Comparison of ENCODE assay signal across 19 cellular contexts in genomic region chr17:47232465-47232864, GRCh38. TPM values are rescaled to one million over a fixed set of nuclear protein-coding genes. Genes with fewer than 3 reads are reported as not detected.
A peak's percentile ranks its signal among the peaks of the same experiment; 100 is the strongest.
DNase-seq lines count a peak whose midpoint lies in the region; ATAC-seq, FAIRE-seq and TF ChIP-seq lines count a peak whose summit lies in the region.
"Had no signal": no experiment of that assay in that cellular context is flagged by ENCODE, and none has a peak within 500 bp of the region (broad histone marks: within the 10 kb centered on the region; RNA-seq: fewer than 3 reads in every experiment).

No MANE protein-coding gene starts in this region.

- no peak overlapping the region for H2AFZ ChIP-seq in IMR-90 (replicated peaks; ENCODE audit: low read length, poor library complexity)
- peak overlapping the region; percentile 77; the same call in 1 of the 2 replicates for H2AFZ ChIP-seq in K562 (ENCODE audit: low read depth, low read length)

- BruUV-seq in IMR-90 (replicated peaks; lab: Mats Ljungman, UMichigan) (no TSS peak), K562 (replicated peaks; lab: Mats Ljungman, UMichigan) (no TSS peak)

- no peak for ATAC-seq in IMR-90 (ENCODE audit: low read depth)
- no peak for ATAC-seq in K562
- no peak for ATAC-seq in stimulated activated memory B cell treated with anti-CD40 and anti-IgM and Interleukin-4, amounts not matched to agents 10 μg/mL and 1 μg/mL and 100 μg/mL, for 72 hours

- H2AK9ac ChIP-seq in IMR-90 (replicated peaks; ENCODE audit: low read depth, low read length, poor library complexity), result peak overlapping the region; percentile 30

- no peak for FAIRE-seq in K562 (lab: Jason Lieb, UNC)
- FAIRE-seq: A204.1, D721Med, G401.6, GM12891, H1 had no signal

- peak overlapping the region; percentile 84 for H3K4ac ChIP-seq in IMR-90 (ENCODE audit: low read depth, low read length)

- H3K23ac ChIP-seq in IMR-90 (ENCODE audit: low read depth, low read length), result peak overlapping the region; percentile 67; the same call in 1 of the 2 replicates

- no peak for TF ChIP-seq POLR2A in IMR-90 (IDR thresholded peaks at IDR 0.05; ENCODE audit: low read depth, low read length)
- TF ChIP-seq POLR2A in K562 (conservative IDR thresholded peaks at IDR 0.05), result no peak

- H3K4me1 ChIP-seq in IMR-90 (ENCODE audit: control insufficient read depth, insufficient read depth, low read length), result peaks cover 16% of the 10 kb centered on the region
- peaks cover 6 to 18% of the 10 kb centered on the region in 2 experiments; a peak in 3 of 5 replicates for H3K4me1 ChIP-seq in K562 (replicated peaks in 1 of 2; ENCODE audit: control insufficient read depth in 2 of 2, insufficient read depth in 2 of 2, low read length in 2 of 2)

- H3K27ac ChIP-seq in IMR-90 (ENCODE audit: insufficient read depth, low read length), result peak overlapping the region; percentile 57; the same call in 1 of the 2 replicates
- H3K27ac ChIP-seq in K562 (ENCODE audit: extremely low read depth, low read depth, low read length), result no peak overlapping the region
- H3K27ac ChIP-seq: C4-2B had no signal

- H2BK5ac ChIP-seq in IMR-90 (ENCODE audit: low read depth, low read length, poor library complexity, severe bottlenecking), result no peak overlapping the region

- no peaks in the 10 kb centered on the region for H3K36me3 ChIP-seq in IMR-90 (ENCODE audit: control insufficient read depth, insufficient read depth, low read length)
- H3K36me3 ChIP-seq in K562 (ENCODE audit: control insufficient read depth, insufficient read depth, low read length), result no peaks in the 10 kb centered on the region
- H3K36me3 ChIP-seq: BE2C, HAP-1 had no signal

- CTCF ChIA-PET in IMR-90 (lab: Yijun Ruan, JAX) (interaction anchor here (0.6 kb wide), 1 partner anchor 77 kb away, joined by 8 read pairs; no protein-coding TSS in a partner anchor), K562 (lab: Yijun Ruan, JAX; ENCODE audit: low intra/inter-chr PET ratio) (interaction anchor here (3.7 kb wide), 1 partner anchor 83 kb away, joined by 58 read pairs; no protein-coding TSS in a partner anchor)

- peak overlapping the region; percentile 87 for H3K14ac ChIP-seq in IMR-90 (replicated peaks; ENCODE audit: low read depth, low read length)

- H4K5ac ChIP-seq in IMR-90 (ENCODE audit: low read depth, low read length), result peak overlapping the region; percentile 84

- no peak overlapping the region for H3K56ac ChIP-seq in IMR-90 (ENCODE audit: extremely low read depth, insufficient read depth, low read length)

- H4K8ac ChIP-seq in IMR-90 (ENCODE audit: low read depth in 2 of 2, low read length in 2 of 2), result peak overlapping the region; percentile 62 to 79; a peak in 3 of 4 replicates

- TF ChIP-seq RAD21 in IMR-90 (IDR thresholded peaks at IDR 0.05; ENCODE audit: low read length) (no peak), K562 (CRISPR knock-in tag; conservative IDR thresholded peaks at IDR 0.05 in 1 of 2, IDR thresholded peaks at IDR 0.05 in 1 of 2) (no peak)

- peak overlapping the region; percentile 95 for H2AK5ac ChIP-seq in IMR-90 (ENCODE audit: low read depth, low read length)

- no peaks in the 10 kb centered on the region; a peak in 1 of 4 replicates for H3K79me1 ChIP-seq in IMR-90 (ENCODE audit: low read depth in 1 of 2, low read length in 2 of 2)

- peak overlapping the region; percentile 97 for H2BK20ac ChIP-seq in IMR-90 (ENCODE audit: low read depth, low read length)

- H3K4me3 ChIP-seq in IMR-90 (ENCODE audit: insufficient read depth, low read depth, low read length) (no peak overlapping the region), K562 (no peak overlapping the region)
- H3K4me3 ChIP-seq: HAP-1 had no signal

- H3K9me3 Mint-ChIP-seq in nephron progenitor cell, result no peaks in the 10 kb centered on the region
- H3K9me3 Mint-ChIP-seq in stimulated activated memory B cell treated with anti-CD40 and anti-IgM and Interleukin-4, amounts not matched to agents 10 μg/mL and 1 μg/mL and 100 μg/mL, for 72 hours, result no peaks in the 10 kb centered on the region
- H3K9me3 Mint-ChIP-seq: CD4-positive, alpha-beta memory T cell had no signal

- H4K91ac ChIP-seq in IMR-90 (ENCODE audit: insufficient read depth, low read depth, low read length), result peak overlapping the region; percentile 73

- dilution Hi-C loops in IMR-90 (cut with HindIII; ENCODE audit: low sequenced_read_pairs, unreplicated experiment), result no loop called here

- POLR2A ChIA-PET in IMR-90 (lab: Charles Lee; ENCODE audit: unreplicated experiment) (no interaction called here), K562 (lab: Yijun Ruan, JAX) (interaction anchor here (1.1 kb wide), 1 partner anchor 10 kb away, joined by 3 read pairs; no protein-coding TSS in a partner anchor)

- intact Hi-C loops in IMR-90 (cut with micrococcal nuclease), result no loop called here
- intact Hi-C loops in K562 (cut with micrococcal nuclease), result no loop called here
- intact Hi-C loops in posterior vena cava (cut with DNase I), result loop anchor here in 1 of 2 donors (5.0 kb wide), 1 partner anchor 85 kb away; no protein-coding TSS in a partner anchor

- no peaks in the 10 kb centered on the region for H3K36me3 Mint-ChIP-seq in nephron progenitor cell (ENCODE audit: low read depth)
- H3K36me3 Mint-ChIP-seq in stimulated activated memory B cell treated with anti-CD40 and anti-IgM and Interleukin-4, amounts not matched to agents 10 μg/mL and 1 μg/mL and 100 μg/mL, for 72 hours, result no peaks in the 10 kb centered on the region
- H3K36me3 Mint-ChIP-seq: CD4-positive, alpha-beta memory T cell had no signal

- no peak overlapping the region for H3K9ac ChIP-seq in IMR-90 (ENCODE audit: low read depth, low read length)
- H3K9ac ChIP-seq in K562 (ENCODE audit: insufficient read depth in 1 of 2, low read depth in 2 of 2, low read length in 2 of 2), result no peak overlapping the region

- H3K4me2 ChIP-seq in IMR-90 (ENCODE audit: low read depth, low read length) (no peak overlapping the region), K562 (ENCODE audit: insufficient read depth, low read length) (no peak overlapping the region)

- H3K9me3 ChIP-seq in IMR-90 (ENCODE audit: control insufficient read depth, insufficient read depth, low read length), result no peaks in the 10 kb centered on the region; the same call in 1 of the 2 replicates
- no peaks in the 10 kb centered on the region; the same call in 1 of the 2 replicates for H3K9me3 ChIP-seq in K562 (replicated peaks; ENCODE audit: control insufficient read depth, insufficient read depth, low read depth, low read length)
- H3K9me3 ChIP-seq: BE2C, HAP-1 had no signal

- peak overlapping the region; percentile 90 for H3K18ac ChIP-seq in IMR-90 (ENCODE audit: low read depth, low read length)

- in situ Hi-C loops in IMR-90 (cut with MboI; ENCODE audit: low sequenced_read_pairs) (loop anchor here (5.0 kb wide), 1 partner anchor 80 kb away; no protein-coding TSS in a partner anchor), K562 (cut with MboI) (loop anchor here (5.0 kb wide), 1 partner anchor 80 kb away; no protein-coding TSS in a partner anchor)

- H3K9me1 ChIP-seq in IMR-90 (ENCODE audit: insufficient read depth, low read length) (peaks cover 16% of the 10 kb centered on the region), K562 (ENCODE audit: control insufficient read depth, insufficient read depth, low read length) (no peaks in the 10 kb centered on the region)

- H3K4me3 Mint-ChIP-seq in nephron progenitor cell, result no peak overlapping the region
- H3K4me3 Mint-ChIP-seq in stimulated activated memory B cell treated with anti-CD40 and anti-IgM and Interleukin-4, amounts not matched to agents 10 μg/mL and 1 μg/mL and 100 μg/mL, for 72 hours, result no peak overlapping the region
- H3K4me3 Mint-ChIP-seq: CD4-positive, alpha-beta memory T cell had no signal

- H3K4me1 Mint-ChIP-seq in nephron progenitor cell, result peaks cover 51% of the 10 kb centered on the region
- H3K4me1 Mint-ChIP-seq in stimulated activated memory B cell treated with anti-CD40 and anti-IgM and Interleukin-4, amounts not matched to agents 10 μg/mL and 1 μg/mL and 100 μg/mL, for 72 hours, result peaks cover 25% of the 10 kb centered on the region

- no peaks in the 10 kb centered on the region for H3K79me2 ChIP-seq in K562 (ENCODE audit: control insufficient read depth, insufficient read depth, low read length)

- TF ChIP-seq EP300 in K562 (IDR thresholded peaks at IDR 0.05; ENCODE audit: low read length), result no peak

- peak overlapping the region; percentile 86; the same call in 1 of the 3 replicates for H2BK15ac ChIP-seq in IMR-90 (ENCODE audit: low read depth, low read length)

- no peaks in the 10 kb centered on the region for H3K27me3 ChIP-seq in IMR-90 (ENCODE audit: control insufficient read depth, insufficient read depth, low read length)
- H3K27me3 ChIP-seq in K562 (ENCODE audit: control insufficient read depth in 2 of 2, insufficient read depth in 2 of 2, low read length in 2 of 2), result no peaks in the 10 kb centered on the region
- H3K27me3 ChIP-seq: BE2C had no signal

- no peaks in the 10 kb centered on the region for H4K20me1 ChIP-seq in IMR-90 (ENCODE audit: insufficient read depth, low read length)
- H4K20me1 ChIP-seq in K562 (replicated peaks; ENCODE audit: control insufficient read depth, insufficient read depth, low read length), result no peaks in the 10 kb centered on the region

- DNase-seq in IMR-90 (no peak), K562 (ENCODE audit: extremely low read depth in 1 of 4, low spot score in 3 of 4) (no peak), nephron progenitor cell (no peak), NCI-H2227 (lab: John Stamatoyannopoulos, UW; ENCODE audit: unreplicated experiment) (no peak), NCI-H1694 treated with DMSO at 0.1 percent for 48 hours (lab: John Stamatoyannopoulos, UW) (no peak), posterior vena cava (ENCODE audit: low spot score) (no peak)
- DNase-seq: BE2C; CD4-positive, alpha-beta memory T cell; DMS153; DMS79 treated with DMSO at 0.1 percent for 48 hours; EL had no signal

- no peak for TF ChIP-seq CTCF in IMR-90 (conservative IDR thresholded peaks at IDR 0.05; ENCODE audit: low read depth, low read length)
- no peak for TF ChIP-seq CTCF in K562 (IDR thresholded peaks at IDR 0.05 in 2 of 3, conservative IDR thresholded peaks at IDR 0.05 in 1 of 3; ENCODE audit: insufficient read depth in 2 of 3, low read depth in 1 of 3, low read length in 3 of 3)
- no peak for TF ChIP-seq CTCF in nephron progenitor cell (IDR thresholded peaks at IDR 0.05)

- H3K27ac Mint-ChIP-seq in nephron progenitor cell, result peak overlapping the region; percentile 24
- peak overlapping the region; percentile 30 for H3K27ac Mint-ChIP-seq in stimulated activated memory B cell treated with anti-CD40 and anti-IgM and Interleukin-4, amounts not matched to agents 10 μg/mL and 1 μg/mL and 100 μg/mL, for 72 hours

- peaks cover 3% of the 10 kb centered on the region for H3K27me3 Mint-ChIP-seq in nephron progenitor cell (ENCODE audit: low read depth, poor library complexity)
- no peaks in the 10 kb centered on the region for H3K27me3 Mint-ChIP-seq in stimulated activated memory B cell treated with anti-CD40 and anti-IgM and Interleukin-4, amounts not matched to agents 10 μg/mL and 1 μg/mL and 100 μg/mL, for 72 hours

- WGBS in IMR-90 (ENCODE audit: extremely low coverage in 2 of 2, insufficient read length in 1 of 2), 2 experiments, result no CpG with 5 or more reads among the region's 2 CpGs
- 45% methylated on average over 2 of the region's 2 CpGs for WGBS in K562 (ENCODE audit: insufficient coverage, low coverage, missing lambda C conversion rate)

- peak overlapping the region; percentile 94 for H2BK120ac ChIP-seq in IMR-90 (ENCODE audit: low read depth, low read length)

RNA-seq across cellular contexts. Expression of gene ITGB3, which starts 21.2 kb away (rescaled TPM):
- total RNA-seq in IMR-90 (2012; rRNA removed), result 14.4 and 17.6 TPM in 2 replicates
- polyA plus RNA-seq in IMR-90 (2012; rRNA removed), result 9.0 and 9.8 TPM in 2 replicates
- 5.7 and 6.6 TPM in 2 replicates for polyA plus RNA-seq in IMR-90 (2012; cell fraction: cytosol; rRNA removed)
- 2.9 and 7.5 TPM in 2 replicates for polyA plus RNA-seq in IMR-90 (2012; cell fraction: nucleus; rRNA removed; ENCODE audit: low replicate concordance)
- total RNA-seq in K562 (2011; cell fraction: chromatin; rRNA removed; ENCODE audit: low replicate concordance), result 3.2 and 6.2 TPM in 2 replicates
- 2.8 and 4.7 TPM in 2 replicates for total RNA-seq in K562 (2011; cell fraction: nucleolus; rRNA removed)
- total RNA-seq in K562 (2011; cell fraction: nucleoplasm; rRNA removed), result 3.4 and 4.4 TPM in 2 replicates
- total RNA-seq in K562 (2014; rRNA removed), result 0.45 and 0.54 TPM in 2 replicates
- 0.47 and 0.99 TPM in 2 replicates for total RNA-seq in K562 (2014; rRNA removed; fragmentation: Illumina TruSeq; extraction: Trizol)
- total RNA-seq in K562 (2015; rRNA removed; fragmentation: Illumina TruSeq; extraction: Trizol), result 0.30 and 0.62 TPM in 2 replicates
- total RNA-seq in K562 (2021), result 0.84 and 0.92 TPM in 2 replicates
- 1.1 and 2.6 TPM in 2 replicates for polyA plus RNA-seq in K562 (2011; rRNA removed)
- 1.0 and 1.9 TPM in 2 replicates for polyA plus RNA-seq in K562 (2011; cell fraction: cytosol; rRNA removed)
- 0.95 and 3.2 TPM in 2 replicates for polyA plus RNA-seq in K562 (2011; cell fraction: nucleus; rRNA removed)
- 0.73 and 1.0 TPM in 2 replicates for polyA plus RNA-seq in K562 (2012)
- polyA plus RNA-seq in K562 (2014; fragmentation: Illumina TruSeq; extraction: Trizol), result 0.60 and 0.62 TPM in 2 replicates
- under 1 TPM in 1 of 2 experiments, not detected in 1; 0.08 TPM for polyA plus RNA-seq in K562 (2014; fragmentation: Nextera tagmentation; extraction: Ambion mirVana)
- polyA plus RNA-seq in K562 (2014; rRNA removed), result 0.32 and 0.62 TPM in 2 replicates
- polyA minus RNA-seq in K562 (2011; rRNA and poly(A)+ RNA removed), result 1.8 and 6.9 TPM in 2 replicates
- 0.64 and 3.1 TPM in 2 replicates for polyA minus RNA-seq in K562 (2011; cell fraction: cytosol; rRNA and poly(A)+ RNA removed)
- polyA minus RNA-seq in K562 (2011; cell fraction: nucleus; rRNA and poly(A)+ RNA removed), result 1.2 and 1.6 TPM in 2 replicates
- 10 to 100 TPM; 32.1 to 53.5 TPM for total RNA-seq in posterior vena cava
- total RNA-seq: CD4-positive, alpha-beta memory T cell had no signal
- polyA plus RNA-seq: CD4-positive, alpha-beta memory T cell had no signal

RNA-seq across cellular contexts. Expression of gene MYL4, which starts 23.3 kb away (rescaled TPM):
- total RNA-seq in IMR-90 (2012; rRNA removed) (0.28 TPM in 1 of 2 replicates, not detected in the other), K562 (2014; rRNA removed) (170 and 213 TPM in 2 replicates), K562 (2014; rRNA removed; fragmentation: Illumina TruSeq; extraction: Trizol) (83.5 and 117 TPM in 2 replicates), K562 (2015; rRNA removed; fragmentation: Illumina TruSeq; extraction: Trizol) (149 TPM in 2 replicates), K562 (2021) (177 and 183 TPM in 2 replicates), posterior vena cava (1 to 10 TPM; 2.0 to 2.8 TPM)
- polyA plus RNA-seq in IMR-90 (2012; rRNA removed) (0.20 TPM in 1 of 2 replicates, not detected in the other), K562 (2011; rRNA removed) (221 and 324 TPM in 2 replicates), K562 (2014; fragmentation: Illumina TruSeq; extraction: Trizol) (252 and 284 TPM in 2 replicates), K562 (2014; fragmentation: Nextera tagmentation; extraction: Ambion mirVana) (100 to 1,000 TPM; 287 to 423 TPM), K562 (2014; rRNA removed) (319 and 378 TPM in 2 replicates)
- 0.14 TPM in 1 of 2 replicates, not detected in the other for polyA plus RNA-seq in IMR-90 (2012; cell fraction: cytosol; rRNA removed)
- 0.41 and 0.42 TPM in 2 replicates for polyA plus RNA-seq in IMR-90 (2012; cell fraction: nucleus; rRNA removed; ENCODE audit: low replicate concordance)
- total RNA-seq in K562 (2011; cell fraction: chromatin; rRNA removed; ENCODE audit: low replicate concordance), result 69.7 and 135 TPM in 2 replicates
- 127 and 133 TPM in 2 replicates for total RNA-seq in K562 (2011; cell fraction: nucleolus; rRNA removed)
- total RNA-seq in K562 (2011; cell fraction: nucleoplasm; rRNA removed), result 109 and 110 TPM in 2 replicates
- 287 and 309 TPM in 2 replicates for polyA plus RNA-seq in K562 (2011; cell fraction: cytosol; rRNA removed)
- polyA plus RNA-seq in K562 (2011; cell fraction: nucleus; rRNA removed), result 346 and 397 TPM in 2 replicates
- 170 and 179 TPM in 2 replicates for polyA plus RNA-seq in K562 (2012)
- 90.7 and 106 TPM in 2 replicates for polyA minus RNA-seq in K562 (2011; rRNA and poly(A)+ RNA removed)
- 34.9 and 40.8 TPM in 2 replicates for polyA minus RNA-seq in K562 (2011; cell fraction: cytosol; rRNA and poly(A)+ RNA removed)
- 29.5 and 45.3 TPM in 2 replicates for polyA minus RNA-seq in K562 (2011; cell fraction: nucleus; rRNA and poly(A)+ RNA removed)
- total RNA-seq: CD4-positive, alpha-beta memory T cell; H1 had no signal
- polyA plus RNA-seq: CD4-positive, alpha-beta memory T cell had no signal

RNA-seq across cellular contexts. Expression of gene CDC27, which starts 43.4 kb away (rescaled TPM):
- total RNA-seq in IMR-90 (2012; rRNA removed) (170 and 190 TPM in 2 replicates), K562 (2014; rRNA removed) (79.5 and 81.0 TPM in 2 replicates), K562 (2014; rRNA removed; fragmentation: Illumina TruSeq; extraction: Trizol) (102 and 118 TPM in 2 replicates), K562 (2015; rRNA removed; fragmentation: Illumina TruSeq; extraction: Trizol) (83.0 and 94.1 TPM in 2 replicates), K562 (2021) (117 and 119 TPM in 2 replicates), posterior vena cava (100 to 1,000 TPM in 1 of 2 donors, 10 to 100 TPM in 1; 82.7 to 103 TPM)
- polyA plus RNA-seq in IMR-90 (2012; rRNA removed) (47.7 and 57.9 TPM in 2 replicates), K562 (2011; rRNA removed) (119 and 155 TPM in 2 replicates), K562 (2014; fragmentation: Illumina TruSeq; extraction: Trizol) (94.1 and 104 TPM in 2 replicates), K562 (2014; fragmentation: Nextera tagmentation; extraction: Ambion mirVana) (10 to 100 TPM; 28.6 to 34.5 TPM), K562 (2014; rRNA removed) (41.9 and 48.3 TPM in 2 replicates)
- polyA plus RNA-seq in IMR-90 (2012; cell fraction: cytosol; rRNA removed), result 12.3 and 13.8 TPM in 2 replicates
- 15.1 and 99.8 TPM in 2 replicates for polyA plus RNA-seq in IMR-90 (2012; cell fraction: nucleus; rRNA removed; ENCODE audit: low replicate concordance)
- 143 and 304 TPM in 2 replicates for total RNA-seq in K562 (2011; cell fraction: chromatin; rRNA removed; ENCODE audit: low replicate concordance)
- 50.0 and 59.6 TPM in 2 replicates for total RNA-seq in K562 (2011; cell fraction: nucleolus; rRNA removed)
- 94.1 and 102 TPM in 2 replicates for total RNA-seq in K562 (2011; cell fraction: nucleoplasm; rRNA removed)
- 67.7 and 77.1 TPM in 2 replicates for polyA plus RNA-seq in K562 (2011; cell fraction: cytosol; rRNA removed)
- polyA plus RNA-seq in K562 (2011; cell fraction: nucleus; rRNA removed), result 118 and 164 TPM in 2 replicates
- 36.5 and 85.2 TPM in 2 replicates for polyA plus RNA-seq in K562 (2012)
- 353 and 364 TPM in 2 replicates for polyA minus RNA-seq in K562 (2011; rRNA and poly(A)+ RNA removed)
- 95.5 and 126 TPM in 2 replicates for polyA minus RNA-seq in K562 (2011; cell fraction: cytosol; rRNA and poly(A)+ RNA removed)
- polyA minus RNA-seq in K562 (2011; cell fraction: nucleus; rRNA and poly(A)+ RNA removed), result 34.6 and 86.0 TPM in 2 replicates

Comparison
In these comparisons a context has a peak if more than half of its experiments do, and no peak if none do; other contexts are left out.
1. RNA of gene MYL4, which starts 23.3 kb away (total RNA-seq): 69.7 to 213 TPM in K562; 2.0 to 2.8 TPM in posterior vena cava and 0.28 TPM in IMR-90; every median in the first group is over 10 times any median in the second.